ENCODE assay signal across 8 cellular contexts in the genomic region with DNA sequence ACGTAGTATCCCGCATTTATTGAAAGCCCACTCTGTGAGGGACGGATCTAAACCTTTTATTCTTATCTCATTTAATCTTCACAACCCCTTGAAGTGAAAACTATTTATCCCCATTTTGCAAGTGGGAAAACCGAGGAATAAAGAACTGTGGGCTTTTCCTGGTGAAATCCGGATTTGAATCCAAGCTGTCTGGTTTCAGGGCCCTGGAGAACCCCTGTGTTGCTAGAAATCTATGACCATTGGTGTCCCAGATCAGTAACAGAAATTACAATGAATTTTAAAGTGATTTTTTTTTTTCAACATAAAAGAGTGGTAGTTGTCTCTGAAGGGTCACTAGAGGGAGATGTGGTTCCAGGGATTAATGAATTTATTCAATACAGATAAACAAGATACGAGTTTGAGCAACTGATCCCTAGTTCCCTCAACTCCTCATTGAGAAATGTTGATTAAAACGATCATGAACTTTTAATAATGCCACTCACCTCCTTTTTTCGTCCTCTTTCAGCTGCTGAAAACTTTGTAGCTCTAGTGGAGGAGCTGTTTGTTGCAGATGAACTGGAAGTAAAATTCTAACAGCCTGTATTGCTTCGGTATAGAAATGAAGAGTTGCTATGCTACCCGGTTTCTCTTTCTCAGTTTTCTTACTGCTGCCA. TPM values are rescaled to one million over a fixed set of nuclear protein-coding genes. Genes with fewer than 3 reads are reported as not detected.
A peak's percentile ranks its signal among the peaks of the same experiment; 100 is the strongest.
DNase-seq lines count a peak whose midpoint lies in the region; ATAC-seq and TF ChIP-seq lines count a peak whose summit lies in the region.

No MANE protein-coding gene starts in this region.

- no CpG with 5 or more reads among the region's 10 CpGs for WGBS in mesendoderm (ENCODE audit: extremely low coverage, insufficient coverage, low lambda C conversion rate)

- H4K8ac ChIP-seq in mesendoderm (ENCODE audit: low read depth, low read length), result no peak overlapping the region

- no peak overlapping the region for H2AK5ac ChIP-seq in mesendoderm (ENCODE audit: low read length)

- ATAC-seq in GM18517 (IDR thresholded peaks at IDR 0.05; ENCODE audit: unreplicated experiment), result no peak

- no peak overlapping the region for H2BK15ac ChIP-seq in mesendoderm (replicated peaks; ENCODE audit: low read depth)

- peak; percentile 44 for TF ChIP-seq CTCF in AG09309 (IDR thresholded peaks at IDR 0.05; ENCODE audit: control insufficient read depth, insufficient read depth, low read depth, low read length, missing control alignments)
- TF ChIP-seq CTCF in GM12874 (IDR thresholded peaks at IDR 0.05; ENCODE audit: insufficient read depth, low read depth, low read length), result 0 out of 2 replicates have a peak, but pooled peaks have one; percentile 26

- H3K4ac ChIP-seq in mesendoderm (ENCODE audit: low read depth, low read length), result no peak overlapping the region

- peak; percentile 46 for DNase-seq in AG09309 (ENCODE audit: low read depth)
- DNase-seq in NOMO-1 (lab: John Stamatoyannopoulos, UW; ENCODE audit: unreplicated experiment in 2 of 2), result peak; percentile 15 to 62
- peak; percentile 44 for DNase-seq in cerebellar cortex (ENCODE audit: low spot score)
- DNase-seq in mesendoderm, result peak; percentile 44
- no peak for DNase-seq in globus pallidus (ENCODE audit: low spot score)
- DNase-seq in GM19240 (ENCODE audit: insufficient read length, low spot score), result no peak

- peak overlapping the region; percentile 99 for H3K56ac ChIP-seq in mesendoderm (ENCODE audit: low read length)

- H3K27ac ChIP-seq in mesendoderm (ENCODE audit: low read depth, low read length), result no peak overlapping the region

- H3K4me1 ChIP-seq in mesendoderm (ENCODE audit: control insufficient read depth, low read depth, low read length), result peaks cover 7% of the 10 kb centered on the region

- H3K79me2 ChIP-seq in mesendoderm (ENCODE audit: control insufficient read depth, insufficient read depth, low read length), result peaks cover 32% of the 10 kb centered on the region

- H3K4me3 ChIP-seq in AG09309 (ENCODE audit: control insufficient read depth, low read depth, low read length) (peak overlapping the region; percentile 89), mesendoderm (ENCODE audit: low read length) (peak overlapping the region; percentile 70)

- H3K79me1 ChIP-seq in mesendoderm (ENCODE audit: low read length), result peaks cover 3% of the 10 kb centered on the region

- peak overlapping the region; percentile 75 for H3K18ac ChIP-seq in mesendoderm (ENCODE audit: low read length)

- H4K5ac ChIP-seq in mesendoderm (ENCODE audit: low read length), result no peak overlapping the region

- H3K23ac ChIP-seq in mesendoderm (ENCODE audit: low read length), result no peak overlapping the region

- no peak overlapping the region for H2BK5ac ChIP-seq in mesendoderm (ENCODE audit: low read length)

- H3K27me3 ChIP-seq in mesendoderm (ENCODE audit: insufficient read depth, low read length, poor library complexity), result no peaks in the 10 kb centered on the region

- H3K4me2 ChIP-seq in mesendoderm (ENCODE audit: low read length), result peak overlapping the region; percentile 81

- no peaks in the 10 kb centered on the region for H3K36me3 ChIP-seq in mesendoderm (ENCODE audit: control insufficient read depth, insufficient read depth, low read length)

- peak overlapping the region; percentile 98 for H3K9ac ChIP-seq in mesendoderm (ENCODE audit: low read length)

- no peak overlapping the region for H2BK120ac ChIP-seq in mesendoderm (ENCODE audit: low read depth, low read length)

RNA-seq across cellular contexts. Expression of gene XRCC5, which starts 0.9 kb away (rescaled TPM):
- polyA plus RNA-seq in mesendoderm (2013, experiment 1 of 2), result 402 TPM
- 401 TPM for polyA plus RNA-seq in mesendoderm (2013, experiment 2 of 2)

RNA-seq across cellular contexts. Expression of gene TMEM169, which starts 28.4 kb away (rescaled TPM):
- polyA plus RNA-seq in mesendoderm (2013, experiment 1 of 2), result 0.93 TPM
- 0.63 TPM for polyA plus RNA-seq in mesendoderm (2013, experiment 2 of 2)

RNA-seq across cellular contexts. Expression of gene PECR, which starts 28.5 kb away (rescaled TPM):
- polyA plus RNA-seq in mesendoderm (2013, experiment 1 of 2), result 4.9 TPM
- 5.8 TPM for polyA plus RNA-seq in mesendoderm (2013, experiment 2 of 2)

Comparison
In these comparisons a context has a peak if more than half of its experiments do, and no peak if none do; other contexts are left out.
1. DNase-seq: peak in AG09309 (single experiment), NOMO-1 (2 of 2), cerebellar cortex (single experiment) and mesendoderm (single experiment); none in globus pallidus (single experiment) and GM19240 (single experiment).